Comparison of ENCODE assay signal across 15 cellular contexts in genomic region chr2:150878347-150878746, GRCh38.
DNase-seq lines count a peak whose midpoint lies in the region; ATAC-seq and TF ChIP-seq lines count a peak whose summit lies in the region.
"Had no signal": no experiment of that assay in that cellular context is flagged by ENCODE, and none has a peak within 500 bp of the region (broad histone marks: within the 10 kb centered on the region; RNA-seq: fewer than 3 reads in every experiment).

No MANE protein-coding gene starts in this region.

- no peak for TF ChIP-seq CTCF in adrenal gland (IDR thresholded peaks at IDR 0.05)
- no peak for TF ChIP-seq CTCF in GM13976 (IDR thresholded peaks at IDR 0.05; ENCODE audit: borderline replicate concordance, control extremely low read depth, extremely low read depth, insufficient read depth, missing control alignments)
- TF ChIP-seq CTCF in BE2C (IDR thresholded peaks at IDR 0.05; ENCODE audit: low read depth, low read length), result no peak

- DNase-seq in Daoy (ENCODE audit: low read depth) (peak; percentile 37), M059J (ENCODE audit: low read depth) (peak; percentile 77), adrenal gland (peak in 6 of 7 donors; percentile 20 to 55 (median 30)), glomerular visceral epithelial cell (ENCODE audit: extremely low spot score) (peak; percentile 12), C1 segment of cervical spinal cord (lab: John Stamatoyannopoulos, UW) (no peak), GM13976 (ENCODE audit: low spot score) (no peak), BE2C (no peak)
- DNase-seq: activated T-cell treated with anti-CD3 and anti-CD28 coated beads for 4 hours, amniotic stem cell, dorsolateral prefrontal cortex, Kasumi-1, NCI-H446, nephron progenitor cell had no signal

- H3K27me3 ChIP-seq in adrenal gland (no peaks in the 10 kb centered on the region), BE2C (no peaks in the 10 kb centered on the region)
- H3K27me3 ChIP-seq: dorsolateral prefrontal cortex had no signal

- no peaks in the 10 kb centered on the region for H3K36me3 ChIP-seq in adrenal gland (replicated peaks in 1 of 2)
- no peaks in the 10 kb centered on the region for H3K36me3 ChIP-seq in BE2C

- no peak overlapping the region for H3K27ac ChIP-seq in adrenal gland
- H3K27ac ChIP-seq: dorsolateral prefrontal cortex had no signal

- intact Hi-C loops in adrenal gland (cut with DNase I), result no loop called here

- no peak for ATAC-seq in HG03521 (IDR thresholded peaks at IDR 0.05; ENCODE audit: unreplicated experiment)
- ATAC-seq: Right ventricle myocardium inferior had no signal

- in situ Hi-C loops in GM13976 (cut with MboI; ENCODE audit: low sequenced_read_pairs, unreplicated experiment), result no loop called here

- H3K9me3 ChIP-seq in adrenal gland (replicated peaks in 1 of 3), result no peaks in the 10 kb centered on the region
- no peaks in the 10 kb centered on the region for H3K9me3 ChIP-seq in BE2C

- WGBS in adrenal gland, 4 donors, result 44 to 73% (median 55%) methylated on average over 1 of the region's 1 CpG

- no peak for TF ChIP-seq POLR2A in adrenal gland (IDR thresholded peaks at IDR 0.05)

- no peak overlapping the region for H3K4me3 ChIP-seq in adrenal gland
- H3K4me3 ChIP-seq in BE2C (ENCODE audit: low read depth, low read length), result no peak overlapping the region
- H3K4me3 ChIP-seq: dorsolateral prefrontal cortex had no signal

- H3K4me1 ChIP-seq in adrenal gland (replicated peaks in 1 of 2) (peaks cover 0 to under 1% of the 10 kb centered on the region in 2 donors), BE2C (no peaks in the 10 kb centered on the region; the same call in 1 of the 2 replicates)

Comparison
In these comparisons a context has a peak if more than half of its experiments do, and no peak if none do; other contexts are left out.
1. DNase-seq: peak in Daoy (single experiment), M059J (single experiment), adrenal gland (6 of 7) and glomerular visceral epithelial cell (single experiment); none in C1 segment of cervical spinal cord (0 of 14), GM13976 (single experiment) and BE2C (single experiment).